In the genomic region with DNA sequence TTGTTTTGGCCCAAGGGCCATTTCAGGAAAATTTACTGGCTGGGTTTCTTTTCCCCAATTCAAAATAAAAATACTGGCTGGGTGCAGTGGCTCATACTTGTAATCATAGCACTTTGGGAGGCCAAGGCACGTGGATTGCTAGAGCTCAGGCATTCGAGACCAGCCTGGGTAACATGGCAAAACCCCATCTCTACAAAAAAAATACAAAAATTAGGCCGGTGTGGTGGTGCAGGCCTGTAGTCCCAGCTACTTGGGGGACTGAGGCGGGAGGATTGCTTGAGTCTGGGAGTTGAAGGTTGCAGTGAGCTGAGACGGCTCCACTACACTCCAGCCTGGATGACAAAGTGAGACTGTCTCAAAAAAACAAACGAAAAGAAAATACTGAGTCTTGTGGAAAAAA, we compare ENCODE assay signal across 8 cellular contexts.
"Had no signal": no experiment of that assay in that cellular context is flagged by ENCODE, and none has a peak within 500 bp of the region (broad histone marks: within the 10 kb centered on the region; RNA-seq: fewer than 3 reads in every experiment).

No MANE protein-coding gene starts in this region.

- H3K9me3 ChIP-seq: heart left ventricle had no signal

- H3K4me3 ChIP-seq: heart left ventricle had no signal

- H3K27ac ChIP-seq: heart left ventricle had no signal

- H3K27me3 ChIP-seq: heart left ventricle had no signal

- H3K4me3 Mint-ChIP-seq: activated CD4-positive, alpha-beta memory T cell treated with anti-CD3 and anti-CD28 coated beads for 36 hours; activated naive CD8-positive, alpha-beta T cell; activated T-cell treated with anti-CD3 and anti-CD28 coated beads, Interleukin-2, amount 50 U/mL, for 4 hours; natural killer cell treated with Interleukin-12 subunit alpha and Interleukin-12 subunit beta and Interleukin-15 and Interleukin-18, amount 100 ng/mL, for 72 hours; stimulated activated effector memory CD8-positive, alpha-beta T cell treated with anti-CD3 and anti-CD28 coated beads, Interleukin-12 subunit alpha, Interleukin-12 subunit beta, amount 100 ng/mL, for 72 hours had no signal

- H3K36me3 Mint-ChIP-seq: stimulated activated effector memory CD8-positive, alpha-beta T cell treated with anti-CD3 and anti-CD28 coated beads, Interleukin-12 subunit alpha, Interleukin-12 subunit beta, amount 100 ng/mL, for 72 hours had no signal

- DNase-seq: activated CD4-positive, alpha-beta memory T cell treated with anti-CD3 and anti-CD28 coated beads for 36 hours; activated gamma-delta T cell; activated T-cell treated with anti-CD3 and anti-CD28 coated beads, Interleukin-2, amount 50 U/mL, for 4 hours; heart left ventricle; T-helper 9 cell had no signal

- H3K4me1 ChIP-seq: heart left ventricle had no signal

- H3K4me1 Mint-ChIP-seq: stimulated activated effector memory CD8-positive, alpha-beta T cell treated with anti-CD3 and anti-CD28 coated beads, Interleukin-12 subunit alpha, Interleukin-12 subunit beta, amount 100 ng/mL, for 72 hours had no signal

- H3K27me3 Mint-ChIP-seq: activated CD4-positive, alpha-beta memory T cell treated with anti-CD3 and anti-CD28 coated beads for 36 hours; activated naive CD8-positive, alpha-beta T cell had no signal

- H3K27ac Mint-ChIP-seq: activated CD4-positive, alpha-beta memory T cell treated with anti-CD3 and anti-CD28 coated beads for 36 hours; activated naive CD8-positive, alpha-beta T cell; natural killer cell treated with Interleukin-12 subunit alpha and Interleukin-12 subunit beta and Interleukin-15 and Interleukin-18, amount 100 ng/mL, for 72 hours; stimulated activated effector memory CD8-positive, alpha-beta T cell treated with anti-CD3 and anti-CD28 coated beads, Interleukin-12 subunit alpha, Interleukin-12 subunit beta, amount 100 ng/mL, for 72 hours had no signal

- ATAC-seq: activated T-cell treated with anti-CD3 and anti-CD28 coated beads, Interleukin-2, amount 50 U/mL, for 4 hours; natural killer cell treated with Interleukin-12 subunit alpha and Interleukin-12 subunit beta and Interleukin-15 and Interleukin-18, amount 100 ng/mL, for 72 hours; stimulated activated effector memory CD8-positive, alpha-beta T cell treated with anti-CD3 and anti-CD28 coated beads, Interleukin-12 subunit alpha, Interleukin-12 subunit beta, amount 100 ng/mL, for 72 hours had no signal
